9 cellular contexts compared by ENCODE assay signal in the genomic region with DNA sequence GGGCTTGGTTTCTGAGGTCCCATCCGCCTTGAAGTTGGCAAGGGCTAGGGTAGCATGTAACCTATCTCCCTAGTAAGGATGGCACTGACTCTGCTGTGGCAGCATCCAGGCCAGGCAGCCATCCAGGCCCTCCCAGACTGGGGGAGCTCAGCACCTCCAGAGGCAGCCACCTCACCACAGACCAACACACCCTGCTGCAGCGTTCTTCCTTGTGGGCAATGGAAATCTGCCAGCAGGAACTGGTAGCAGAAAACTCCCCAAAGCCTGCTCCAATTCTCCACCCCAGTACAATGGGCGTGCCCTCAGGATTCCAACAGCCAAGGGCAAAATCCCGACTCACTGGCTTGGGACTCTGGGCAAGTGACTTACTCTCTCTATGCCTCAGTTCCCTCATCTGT. TPM values are rescaled to one million over a fixed set of nuclear protein-coding genes. Genes with fewer than 3 reads are reported as not detected.
DNase-seq lines count a peak whose midpoint lies in the region; ATAC-seq, FAIRE-seq and TF ChIP-seq lines count a peak whose summit lies in the region.
"Had no signal": no experiment of that assay in that cellular context is flagged by ENCODE, and none has a peak within 500 bp of the region (broad histone marks: within the 10 kb centered on the region; RNA-seq: fewer than 3 reads in every experiment).

No MANE protein-coding gene starts in this region.

- POLR2A ChIA-PET in activated CD4-positive, alpha-beta T cell treated with anti-CD3 and anti-CD28 coated beads for 36 hours (lab: Charles Lee): no interaction called here

- H3K27ac Mint-ChIP-seq in activated CD4-positive, alpha-beta T cell treated with anti-CD3 and anti-CD28 coated beads for 36 hours: no peak overlapping the region

- no peaks in the 10 kb centered on the region for H3K36me3 ChIP-seq in body of pancreas (replicated peaks in 1 of 2; ENCODE audit: insufficient read depth in 1 of 2, low read depth in 2 of 2)
- no peaks in the 10 kb centered on the region for H3K36me3 ChIP-seq in mucosa of stomach (ENCODE audit: control insufficient read depth, insufficient read depth, low read length)
- H3K36me3 ChIP-seq in ovary: no peaks in the 10 kb centered on the region

- H3K27me3 ChIP-seq in body of pancreas: no peaks in the 10 kb centered on the region
- H3K27me3 ChIP-seq in mucosa of stomach (ENCODE audit: control insufficient read depth, insufficient read depth, low read length): no peaks in the 10 kb centered on the region
- H3K27me3 ChIP-seq in ovary: no peaks in the 10 kb centered on the region

- peak; percentile 73 for ATAC-seq in body of pancreas
- ATAC-seq in GM18858 (IDR thresholded peaks at IDR 0.05; ENCODE audit: unreplicated experiment): no peak
- ATAC-seq in activated CD4-positive, alpha-beta T cell treated with anti-CD3 and anti-CD28 coated beads for 36 hours: no peak
- no peak for ATAC-seq in HG02571 (IDR thresholded peaks at IDR 0.05; ENCODE audit: unreplicated experiment)

- no peak for TF ChIP-seq CTCF in AG09309 (IDR thresholded peaks at IDR 0.05; ENCODE audit: control insufficient read depth, insufficient read depth, low read depth, low read length, missing control alignments)
- TF ChIP-seq CTCF in body of pancreas (IDR thresholded peaks at IDR 0.05): no peak
- TF ChIP-seq CTCF in ovary (IDR thresholded peaks at IDR 0.05): no peak

- H3K4me3 Mint-ChIP-seq in activated CD4-positive, alpha-beta T cell treated with anti-CD3 and anti-CD28 coated beads for 36 hours: no peak overlapping the region

- DNase-seq in AG09309 (ENCODE audit: low read depth): peak; percentile 46
- DNase-seq in HTR-8/SVneo (ENCODE audit: insufficient read length, low spot score): peak; percentile 66
- DNase-seq in body of pancreas: peak; percentile 39 to 72 (median 62)
- DNase-seq in ovary: no peak
- DNase-seq in activated CD4-positive, alpha-beta T cell treated with anti-CD3 and anti-CD28 coated beads for 36 hours: no peak
- DNase-seq: NCI-H1092 had no signal

- H3K27ac ChIP-seq in body of pancreas (peak overlapping the region; percentile 45 to 76 (median 61)), ovary (no peak overlapping the region)

- H3K9me3 Mint-ChIP-seq in activated CD4-positive, alpha-beta T cell treated with anti-CD3 and anti-CD28 coated beads for 36 hours (ENCODE audit: low read depth): no peaks in the 10 kb centered on the region

- no peaks in the 10 kb centered on the region for H3K9me3 ChIP-seq in body of pancreas
- H3K9me3 ChIP-seq in mucosa of stomach (ENCODE audit: control insufficient read depth, low read length): no peaks in the 10 kb centered on the region
- no peaks in the 10 kb centered on the region for H3K9me3 ChIP-seq in ovary

- no peaks in the 10 kb centered on the region for H3K36me3 Mint-ChIP-seq in activated CD4-positive, alpha-beta T cell treated with anti-CD3 and anti-CD28 coated beads for 36 hours (ENCODE audit: low read depth)

- H3K27me3 Mint-ChIP-seq in activated CD4-positive, alpha-beta T cell treated with anti-CD3 and anti-CD28 coated beads for 36 hours: peaks cover 2% of the 10 kb centered on the region

- peak overlapping the region; percentile 58 for H3K9ac ChIP-seq in mucosa of stomach (ENCODE audit: low read length)

- intact Hi-C loops in body of pancreas (cut with DNase I) (no loop called here), ovary (cut with DNase I) (no loop called here)
- intact Hi-C loops in activated CD4-positive, alpha-beta T cell treated with anti-CD3 and anti-CD28 coated beads for 36 hours (cut with DNase I, micrococcal nuclease): no loop called here

- H3K4me1 ChIP-seq in body of pancreas: peaks cover 25% of the 10 kb centered on the region
- H3K4me1 ChIP-seq in mucosa of stomach (ENCODE audit: control insufficient read depth, insufficient read depth, low read length): peaks cover 49% of the 10 kb centered on the region
- peaks cover 18% of the 10 kb centered on the region for H3K4me1 ChIP-seq in ovary (ENCODE audit: insufficient read depth)

- WGBS in body of pancreas, 2 donors: 45 to 67% methylated on average over 1 to 4 of the region's 4 CpGs
- 49 to 56% (median 54%) methylated on average over 4 of the region's 4 CpGs for WGBS in ovary, 3 donors

- CTCF ChIA-PET in activated CD4-positive, alpha-beta T cell treated with anti-CD3 and anti-CD28 coated beads for 36 hours (lab: Charles Lee): no interaction called here

- H3K4me1 Mint-ChIP-seq in activated CD4-positive, alpha-beta T cell treated with anti-CD3 and anti-CD28 coated beads for 36 hours: no peaks in the 10 kb centered on the region

- TF ChIP-seq POLR2A in body of pancreas (IDR thresholded peaks at IDR 0.05) (peak in 1 of 3 donors; percentile 9), ovary (IDR thresholded peaks at IDR 0.05) (no peak)

- FAIRE-seq in HTR-8/SVneo (lab: Jason Lieb, UNC): peak; percentile 71

- TF ChIP-seq EP300 in ovary (IDR thresholded peaks at IDR 0.05): no peak

- H3K4me3 ChIP-seq in AG09309 (ENCODE audit: control insufficient read depth, low read depth, low read length) (no peak overlapping the region), body of pancreas (no peak overlapping the region), mucosa of stomach (ENCODE audit: low read length) (no peak overlapping the region), ovary (no peak overlapping the region)

RNA-seq across cellular contexts. Expression of a gene that starts 27.5 kb away (rescaled TPM):
- total RNA-seq in body of pancreas (10 to 100 TPM; 22.6 to 35.6 TPM), ovary (10 to 100 TPM; 30.5 to 71.9 (median 45.5) TPM)
- polyA plus RNA-seq in ovary: 10 to 100 TPM; 29.1 to 36.4 TPM
- 1 to 10 TPM; 2.1 to 2.3 TPM for total RNA-seq in activated CD4-positive, alpha-beta T cell treated with anti-CD3 and anti-CD28 coated beads for 36 hours

Comparison
In these comparisons a context has a peak if more than half of its experiments do, and no peak if none do; other contexts are left out.
1. DNase-seq: peak in AG09309 (single experiment), HTR-8/SVneo (single experiment) and body of pancreas (4 of 4); none in ovary (0 of 5) and activated CD4-positive, alpha-beta T cell treated with anti-CD3 and anti-CD28 coated beads for 36 hours (single experiment).
2. H3K27ac ChIP-seq: peak in body of pancreas (4 of 4); none in ovary (0 of 2).
3. RNA of a gene that starts 27.5 kb away (total RNA-seq): 30.5 to 71.9 TPM in ovary and 22.6 to 35.6 TPM in body of pancreas; 2.1 to 2.3 TPM in activated CD4-positive, alpha-beta T cell treated with anti-CD3 and anti-CD28 coated beads for 36 hours; every median in the first group is over 4 times any median in the second.